Comparison of ENCODE assay signal across 1 cellular context in the genomic region with DNA sequence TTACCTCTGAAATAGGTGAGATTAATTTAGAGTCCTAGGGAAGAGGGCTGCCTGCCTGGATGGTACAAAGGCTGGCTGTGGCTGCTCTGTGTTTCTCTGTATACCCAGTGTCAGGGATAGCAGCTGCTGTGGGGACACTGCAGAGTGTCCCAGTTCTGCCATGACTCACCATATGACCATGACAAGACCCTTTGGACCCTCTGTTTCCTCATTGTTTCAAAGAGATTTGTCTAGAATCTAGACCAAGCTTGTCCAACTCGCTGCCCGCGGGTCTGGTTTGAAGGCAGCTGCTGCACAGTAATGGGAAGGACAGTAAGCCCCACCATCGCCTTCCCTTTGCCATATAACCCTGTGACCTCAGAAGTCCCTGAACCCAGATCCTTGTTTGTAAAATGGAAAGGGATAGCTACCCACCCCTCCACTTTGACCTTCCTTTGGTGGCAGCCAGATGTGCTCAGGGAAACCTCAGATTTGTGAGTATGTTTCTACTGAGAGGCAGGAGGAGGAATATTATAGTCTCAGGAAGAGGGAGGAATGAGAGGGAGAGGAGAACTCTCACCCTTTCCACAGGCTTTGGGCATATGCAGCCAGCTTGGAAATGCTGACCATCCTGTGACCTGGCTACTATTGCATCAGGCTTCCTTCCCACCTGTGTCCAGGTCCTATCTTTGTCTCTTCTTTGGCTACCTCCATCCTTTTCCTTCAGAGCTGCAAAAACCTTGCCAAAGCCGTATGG.
TF ChIP-seq lines count a peak whose summit lies in the region.

No MANE protein-coding gene starts in this region.

TF ChIP-seq in HepG2, 621 proteins besides CTCF, POLR2A, EP300 and RAD21 (continued from another document):
- TF ChIP-seq, protein P1, sequence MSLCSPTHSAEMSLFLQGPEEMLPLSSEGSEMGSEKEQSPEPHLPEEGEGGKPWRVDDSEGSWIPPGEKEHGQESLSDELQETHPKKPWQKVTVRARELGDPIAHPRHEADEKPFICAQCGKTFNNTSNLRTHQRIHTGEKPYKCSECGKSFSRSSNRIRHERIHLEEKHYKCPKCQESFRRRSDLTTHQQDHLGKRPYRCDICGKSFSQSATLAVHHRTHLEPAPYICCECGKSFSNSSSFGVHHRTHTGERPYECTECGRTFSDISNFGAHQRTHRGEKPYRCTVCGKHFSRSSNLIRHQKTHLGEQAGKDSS (CRISPR knock-in tag; IDR thresholded peaks at IDR 0.05; ENCODE audit: borderline replicate concordance, low read depth), result no peak
- TF ChIP-seq KDM2A (CRISPR knock-in tag; IDR thresholded peaks at IDR 0.05; ENCODE audit: borderline replicate concordance, low read depth), result no peak
- 0 out of 2 replicates have a peak, but pooled peaks have one; percentile 62 for TF ChIP-seq FOXK1 (CRISPR knock-in tag; IDR thresholded peaks at IDR 0.05; ENCODE audit: borderline replicate concordance, low read depth)
- TF ChIP-seq SP2 (CRISPR knock-in tag; IDR thresholded peaks at IDR 0.05), result no peak
- TF ChIP-seq TOE1 (CRISPR knock-in tag; IDR thresholded peaks at IDR 0.05), result no peak
- TF ChIP-seq TCF12 (IDR thresholded peaks at IDR 0.05), result no peak
- TF ChIP-seq TCF12 (CRISPR knock-in tag; IDR thresholded peaks at IDR 0.05), result no peak
- TF ChIP-seq, protein P2, sequence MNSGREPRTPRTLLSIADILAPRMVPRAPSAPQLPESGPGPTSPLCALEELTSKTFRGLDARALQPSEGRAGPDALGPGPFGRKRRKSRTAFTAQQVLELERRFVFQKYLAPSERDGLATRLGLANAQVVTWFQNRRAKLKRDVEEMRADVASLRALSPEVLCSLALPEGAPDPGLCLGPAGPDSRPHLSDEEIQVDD (CRISPR knock-in tag; IDR thresholded peaks at IDR 0.05; ENCODE audit: borderline replicate concordance), result no peak
- TF ChIP-seq RELA (CRISPR knock-in tag; IDR thresholded peaks at IDR 0.05), result no peak
- no peak for TF ChIP-seq ZBTB1 (CRISPR knock-in tag; IDR thresholded peaks at IDR 0.05; ENCODE audit: borderline replicate concordance)
- peak; percentile 73; the same call in 1 of the 2 replicates for TF ChIP-seq MIER3 (CRISPR knock-in tag; IDR thresholded peaks at IDR 0.05; ENCODE audit: borderline replicate concordance)
- TF ChIP-seq CBX2 (IDR thresholded peaks at IDR 0.05; ENCODE audit: low read depth, low read length), result no peak
- no peak for TF ChIP-seq CBX2 (CRISPR knock-in tag; IDR thresholded peaks at IDR 0.05; ENCODE audit: low read depth)
- TF ChIP-seq, protein P3, sequence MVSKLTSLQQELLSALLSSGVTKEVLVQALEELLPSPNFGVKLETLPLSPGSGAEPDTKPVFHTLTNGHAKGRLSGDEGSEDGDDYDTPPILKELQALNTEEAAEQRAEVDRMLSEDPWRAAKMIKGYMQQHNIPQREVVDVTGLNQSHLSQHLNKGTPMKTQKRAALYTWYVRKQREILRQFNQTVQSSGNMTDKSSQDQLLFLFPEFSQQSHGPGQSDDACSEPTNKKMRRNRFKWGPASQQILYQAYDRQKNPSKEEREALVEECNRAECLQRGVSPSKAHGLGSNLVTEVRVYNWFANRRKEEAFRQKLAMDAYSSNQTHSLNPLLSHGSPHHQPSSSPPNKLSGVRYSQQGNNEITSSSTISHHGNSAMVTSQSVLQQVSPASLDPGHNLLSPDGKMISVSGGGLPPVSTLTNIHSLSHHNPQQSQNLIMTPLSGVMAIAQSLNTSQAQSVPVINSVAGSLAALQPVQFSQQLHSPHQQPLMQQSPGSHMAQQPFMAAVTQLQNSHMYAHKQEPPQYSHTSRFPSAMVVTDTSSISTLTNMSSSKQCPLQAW (CRISPR knock-in tag; IDR thresholded peaks at IDR 0.05), result peak; percentile 48; the same call in 1 of the 2 replicates
- no peak for TF ChIP-seq MYC (CRISPR knock-in tag; IDR thresholded peaks at IDR 0.05; ENCODE audit: borderline replicate concordance)
- TF ChIP-seq SIN3A (IDR thresholded peaks at IDR 0.05; ENCODE audit: borderline replicate concordance, low read depth, low read length), result no peak
- TF ChIP-seq, protein P4, sequence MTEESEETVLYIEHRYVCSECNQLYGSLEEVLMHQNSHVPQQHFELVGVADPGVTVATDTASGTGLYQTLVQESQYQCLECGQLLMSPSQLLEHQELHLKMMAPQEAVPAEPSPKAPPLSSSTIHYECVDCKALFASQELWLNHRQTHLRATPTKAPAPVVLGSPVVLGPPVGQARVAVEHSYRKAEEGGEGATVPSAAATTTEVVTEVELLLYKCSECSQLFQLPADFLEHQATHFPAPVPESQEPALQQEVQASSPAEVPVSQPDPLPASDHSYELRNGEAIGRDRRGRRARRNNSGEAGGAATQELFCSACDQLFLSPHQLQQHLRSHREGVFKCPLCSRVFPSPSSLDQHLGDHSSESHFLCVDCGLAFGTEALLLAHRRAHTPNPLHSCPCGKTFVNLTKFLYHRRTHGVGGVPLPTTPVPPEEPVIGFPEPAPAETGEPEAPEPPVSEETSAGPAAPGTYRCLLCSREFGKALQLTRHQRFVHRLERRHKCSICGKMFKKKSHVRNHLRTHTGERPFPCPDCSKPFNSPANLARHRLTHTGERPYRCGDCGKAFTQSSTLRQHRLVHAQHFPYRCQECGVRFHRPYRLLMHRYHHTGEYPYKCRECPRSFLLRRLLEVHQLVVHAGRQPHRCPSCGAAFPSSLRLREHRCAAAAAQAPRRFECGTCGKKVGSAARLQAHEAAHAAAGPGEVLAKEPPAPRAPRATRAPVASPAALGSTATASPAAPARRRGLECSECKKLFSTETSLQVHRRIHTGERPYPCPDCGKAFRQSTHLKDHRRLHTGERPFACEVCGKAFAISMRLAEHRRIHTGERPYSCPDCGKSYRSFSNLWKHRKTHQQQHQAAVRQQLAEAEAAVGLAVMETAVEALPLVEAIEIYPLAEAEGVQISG (CRISPR knock-in tag; IDR thresholded peaks at IDR 0.05), result 0 out of 2 replicates have a peak, but pooled peaks have one; percentile 20
- TF ChIP-seq, protein P5, sequence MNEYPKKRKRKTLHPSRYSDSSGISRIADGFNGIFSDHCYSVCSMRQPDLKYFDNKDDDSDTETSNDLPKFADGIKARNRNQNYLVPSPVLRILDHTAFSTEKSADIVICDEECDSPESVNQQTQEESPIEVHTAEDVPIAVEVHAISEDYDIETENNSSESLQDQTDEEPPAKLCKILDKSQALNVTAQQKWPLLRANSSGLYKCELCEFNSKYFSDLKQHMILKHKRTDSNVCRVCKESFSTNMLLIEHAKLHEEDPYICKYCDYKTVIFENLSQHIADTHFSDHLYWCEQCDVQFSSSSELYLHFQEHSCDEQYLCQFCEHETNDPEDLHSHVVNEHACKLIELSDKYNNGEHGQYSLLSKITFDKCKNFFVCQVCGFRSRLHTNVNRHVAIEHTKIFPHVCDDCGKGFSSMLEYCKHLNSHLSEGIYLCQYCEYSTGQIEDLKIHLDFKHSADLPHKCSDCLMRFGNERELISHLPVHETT (CRISPR knock-in tag; conservative IDR thresholded peaks at IDR 0.05), result no peak
- TF ChIP-seq ZFP37 (CRISPR knock-in tag; IDR thresholded peaks at IDR 0.05; ENCODE audit: borderline replicate concordance), result 0 out of 2 replicates have a peak, but pooled peaks have one; percentile 33
- TF ChIP-seq NFRKB (IDR thresholded peaks at IDR 0.05), result no peak
- TF ChIP-seq REXO4 (CRISPR knock-in tag; IDR thresholded peaks at IDR 0.05; ENCODE audit: borderline replicate concordance), result no peak
- no peak for TF ChIP-seq ATAD3A (CRISPR knock-in tag; IDR thresholded peaks at IDR 0.05)
- no peak for TF ChIP-seq KLF6 (CRISPR knock-in tag; IDR thresholded peaks at IDR 0.05)
- no peak for TF ChIP-seq ZNF557 (CRISPR knock-in tag; IDR thresholded peaks at IDR 0.05)
- no peak for TF ChIP-seq ARNTL (CRISPR knock-in tag; IDR thresholded peaks at IDR 0.05)
- TF ChIP-seq ZFAT (CRISPR knock-in tag; conservative IDR thresholded peaks at IDR 0.05), result no peak
- no peak for TF ChIP-seq NR2F2 (IDR thresholded peaks at IDR 0.05; ENCODE audit: borderline replicate concordance, low read depth)
- TF ChIP-seq, protein P6, sequence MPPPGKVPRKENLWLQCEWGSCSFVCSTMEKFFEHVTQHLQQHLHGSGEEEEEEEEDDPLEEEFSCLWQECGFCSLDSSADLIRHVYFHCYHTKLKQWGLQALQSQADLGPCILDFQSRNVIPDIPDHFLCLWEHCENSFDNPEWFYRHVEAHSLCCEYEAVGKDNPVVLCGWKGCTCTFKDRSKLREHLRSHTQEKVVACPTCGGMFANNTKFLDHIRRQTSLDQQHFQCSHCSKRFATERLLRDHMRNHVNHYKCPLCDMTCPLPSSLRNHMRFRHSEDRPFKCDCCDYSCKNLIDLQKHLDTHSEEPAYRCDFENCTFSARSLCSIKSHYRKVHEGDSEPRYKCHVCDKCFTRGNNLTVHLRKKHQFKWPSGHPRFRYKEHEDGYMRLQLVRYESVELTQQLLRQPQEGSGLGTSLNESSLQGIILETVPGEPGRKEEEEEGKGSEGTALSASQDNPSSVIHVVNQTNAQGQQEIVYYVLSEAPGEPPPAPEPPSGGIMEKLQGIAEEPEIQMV (CRISPR knock-in tag; IDR thresholded peaks at IDR 0.05; ENCODE audit: low read depth), result no peak
- no peak for TF ChIP-seq AGO1 (IDR thresholded peaks at IDR 0.05; ENCODE audit: low read depth, low read length, poor library complexity, severe bottlenecking)
- TF ChIP-seq, protein P7, sequence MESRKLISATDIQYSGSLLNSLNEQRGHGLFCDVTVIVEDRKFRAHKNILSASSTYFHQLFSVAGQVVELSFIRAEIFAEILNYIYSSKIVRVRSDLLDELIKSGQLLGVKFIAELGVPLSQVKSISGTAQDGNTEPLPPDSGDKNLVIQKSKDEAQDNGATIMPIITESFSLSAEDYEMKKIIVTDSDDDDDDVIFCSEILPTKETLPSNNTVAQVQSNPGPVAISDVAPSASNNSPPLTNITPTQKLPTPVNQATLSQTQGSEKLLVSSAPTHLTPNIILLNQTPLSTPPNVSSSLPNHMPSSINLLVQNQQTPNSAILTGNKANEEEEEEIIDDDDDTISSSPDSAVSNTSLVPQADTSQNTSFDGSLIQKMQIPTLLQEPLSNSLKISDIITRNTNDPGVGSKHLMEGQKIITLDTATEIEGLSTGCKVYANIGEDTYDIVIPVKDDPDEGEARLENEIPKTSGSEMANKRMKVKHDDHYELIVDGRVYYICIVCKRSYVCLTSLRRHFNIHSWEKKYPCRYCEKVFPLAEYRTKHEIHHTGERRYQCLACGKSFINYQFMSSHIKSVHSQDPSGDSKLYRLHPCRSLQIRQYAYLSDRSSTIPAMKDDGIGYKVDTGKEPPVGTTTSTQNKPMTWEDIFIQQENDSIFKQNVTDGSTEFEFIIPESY (CRISPR knock-in tag; IDR thresholded peaks at IDR 0.05), result peak; percentile 99
- TF ChIP-seq ZNF510 (CRISPR knock-in tag; IDR thresholded peaks at IDR 0.05; ENCODE audit: low read depth), result no peak
- TF ChIP-seq MAFK (conservative IDR thresholded peaks at IDR 0.05 in 1 of 2, IDR thresholded peaks at IDR 0.05 in 1 of 2; ENCODE audit: low read length in 2 of 2), result no peak
- TF ChIP-seq FOXO1 (CRISPR knock-in tag; IDR thresholded peaks at IDR 0.05), result peak; percentile 32; the same call in 1 of the 2 replicates
- no peak for TF ChIP-seq ZNF180 (CRISPR knock-in tag; IDR thresholded peaks at IDR 0.05; ENCODE audit: borderline replicate concordance, low read depth)
- TF ChIP-seq GZF1 (CRISPR knock-in tag; IDR thresholded peaks at IDR 0.05), result no peak
- TF ChIP-seq NFE2 (CRISPR knock-in tag; IDR thresholded peaks at IDR 0.05), result no peak
- TF ChIP-seq AKAP8 (CRISPR knock-in tag; IDR thresholded peaks at IDR 0.05), result no peak
- TF ChIP-seq GTF3A (CRISPR knock-in tag; conservative IDR thresholded peaks at IDR 0.05), result no peak
- no peak for TF ChIP-seq ZNF891 (CRISPR knock-in tag; IDR thresholded peaks at IDR 0.05)
